In genomic region chr17:39153541-39154111, GRCh38 we compare ENCODE assay signal across 8 cellular contexts. TPM values are rescaled to one million over a fixed set of nuclear protein-coding genes. Genes with fewer than 3 reads are reported as not detected.
DNase-seq lines count a peak whose midpoint lies in the region; ATAC-seq lines count a peak whose summit lies in the region.

No MANE protein-coding gene starts in this region.

- peak overlapping the region; percentile 73 to 90 (median 82) for H3K9ac ChIP-seq in BLaER1 treated with 17β-estradiol and CSF1 and Interleukin-3, amounts not matched to agents 10 nM and 100 nM

- H3K4me1 ChIP-seq in BLaER1 treated with 17β-estradiol and CSF1 and Interleukin-3, amounts not matched to agents 10 nM and 100 nM, result peaks cover 13 to 27% (median 20%) of the 10 kb centered on the region in 10 experiments

- no peaks in the 10 kb centered on the region for H3K36me3 ChIP-seq in BLaER1 treated with 17β-estradiol and CSF1 and Interleukin-3, amounts not matched to agents 10 nM and 100 nM

- DNase-seq in Kasumi-1 (lab: John Stamatoyannopoulos, UW) (peak; percentile 74 to 77), RKO (ENCODE audit: low spot score) (peak; percentile 92), fibroblast of gingiva (ENCODE audit: low read depth) (peak; percentile 84), myocyte (ENCODE audit: low read depth) (peak; percentile 89)
- peak; percentile 91 to 98 for DNase-seq in activated T-helper 1 cell treated with anti-CD3 and anti-CD28 coated beads, Interleukin-2, amount 50 U/mL, for 16 hours (ENCODE audit: low read depth in 1 of 2, low spot score in 1 of 2)
- DNase-seq in stimulated activated CD8-positive, alpha-beta memory T cell treated with anti-CD3 and anti-CD28 coated beads, Interleukin-7, amount 100 ng/mL, for 1 hour (ENCODE audit: low read depth in 2 of 2), result peak; percentile 86 to 97

- H3K9me3 ChIP-seq in BLaER1 treated with 17β-estradiol and CSF1 and Interleukin-3, amounts not matched to agents 10 nM and 100 nM (replicated peaks in 1 of 11), result no peaks in the 10 kb centered on the region

- H3K4me2 ChIP-seq in BLaER1 treated with 17β-estradiol and CSF1 and Interleukin-3, amounts not matched to agents 10 nM and 100 nM, result peak overlapping the region; percentile 80 to 96 (median 91)

- peaks cover 39 to 42% (median 41%) of the 10 kb centered on the region in 11 experiments for H3K27me3 ChIP-seq in BLaER1 treated with 17β-estradiol and CSF1 and Interleukin-3, amounts not matched to agents 10 nM and 100 nM

- peak overlapping the region; percentile 34 to 82 (median 77) for H3K27ac ChIP-seq in BLaER1 treated with 17β-estradiol and CSF1 and Interleukin-3, amounts not matched to agents 10 nM and 100 nM

- peak overlapping the region; percentile 70 to 96 (median 86) for H3K4me3 ChIP-seq in BLaER1 treated with 17β-estradiol and CSF1 and Interleukin-3, amounts not matched to agents 10 nM and 100 nM

- peak; percentile 49 for ATAC-seq in GM21367 (IDR thresholded peaks at IDR 0.05; ENCODE audit: unreplicated experiment)

- peaks cover 0 to 18% (median 0%) of the 10 kb centered on the region in 11 experiments; a peak in 9 of 22 replicates for H4K20me1 ChIP-seq in BLaER1 treated with 17β-estradiol and CSF1 and Interleukin-3, amounts not matched to agents 10 nM and 100 nM

RNA-seq across cellular contexts. Expression of gene PLXDC1, which starts 2.2 kb away (rescaled TPM):
- 49.7 and 65.3 TPM in 2 replicates for total RNA-seq in myocyte
- 14.0 TPM for polyA plus RNA-seq in myocyte (2012)

RNA-seq across cellular contexts. Expression of gene ARL5C, which starts 12.3 kb away (rescaled TPM):
- not detected in 2 replicates for total RNA-seq in myocyte
- polyA plus RNA-seq in myocyte (2012), result not detected

RNA-seq across cellular contexts. Expression of gene CACNB1, which starts 43.8 kb away (rescaled TPM):
- total RNA-seq in myocyte, result 190 and 408 TPM in 2 replicates
- polyA plus RNA-seq in myocyte (2012), result 136 TPM

RNA-seq across cellular contexts. Expression of gene RPL19, which starts 46.5 kb away (rescaled TPM):
- 1,695 and 1,875 TPM in 2 replicates for total RNA-seq in myocyte
- polyA plus RNA-seq in myocyte (2012), result 1,457 TPM

Comparison
In these comparisons a context has a peak if more than half of its experiments do, and no peak if none do; other contexts are left out.
1. Peak in every context shown above with its lines: DNase-seq, ATAC-seq, H3K4me3 ChIP-seq and H3K27ac ChIP-seq.